11 cellular contexts compared by ENCODE assay signal in genomic region chr9:136664799-136665082, GRCh38. TPM values are rescaled to one million over a fixed set of nuclear protein-coding genes. Genes with fewer than 3 reads are reported as not detected.
A peak's percentile ranks its signal among the peaks of the same experiment; 100 is the strongest.
DNase-seq lines count a peak whose midpoint lies in the region; ATAC-seq and TF ChIP-seq lines count a peak whose summit lies in the region.
"Had no signal": no experiment of that assay in that cellular context is flagged by ENCODE, and none has a peak within 500 bp of the region (broad histone marks: within the 10 kb centered on the region; RNA-seq: fewer than 3 reads in every experiment).

No MANE protein-coding gene starts in this region.

- BruUV-seq in MCF 10A (replicated peaks; lab: Mats Ljungman, UMichigan) (no TSS peak), mammary epithelial cell (replicated peaks; lab: Mats Ljungman, UMichigan) (no TSS peak)

- no peak for TF ChIP-seq CTCF in MCF 10A (IDR thresholded peaks at IDR 0.05; ENCODE audit: unreplicated experiment)
- no peak for TF ChIP-seq CTCF in mammary epithelial cell (conservative IDR thresholded peaks at IDR 0.05 in 1 of 2, IDR thresholded peaks at IDR 0.05 in 1 of 2; ENCODE audit: extremely low read depth in 1 of 2, insufficient read depth in 1 of 2, low read depth in 1 of 2, low read length in 2 of 2)
- no peak for TF ChIP-seq CTCF in upper lobe of left lung (IDR thresholded peaks at IDR 0.05)

- H3K4me2 ChIP-seq in mammary epithelial cell (ENCODE audit: insufficient read depth, low read depth, low read length), result no peak overlapping the region

- peak overlapping the region; percentile 62 for H3K4me3 Mint-ChIP-seq in MCF 10A (ENCODE audit: unreplicated experiment)
- H3K4me3 Mint-ChIP-seq in naive thymus-derived CD8-positive, alpha-beta T cell, result peak overlapping the region in 9 of 10 donors; percentile 56 to 86 (median 74)

- no peak overlapping the region for H3K4me3 ChIP-seq in mammary epithelial cell (replicated peaks in 1 of 3; ENCODE audit: insufficient read depth in 1 of 3, low read depth in 2 of 3, low read length in 3 of 3)
- H3K4me3 ChIP-seq in upper lobe of left lung, result peak overlapping the region; percentile 52 to 65 (median 62)

- DNase-seq in MCF 10A (ENCODE audit: unreplicated experiment) (no peak), mammary epithelial cell (no peak), upper lobe of left lung (no peak), mucosa of gallbladder (ENCODE audit: low spot score) (no peak), AML-193 (lab: John Stamatoyannopoulos, UW) (no peak), NCI-H748 (lab: John Stamatoyannopoulos, UW; ENCODE audit: unreplicated experiment) (no peak)
- DNase-seq in naive thymus-derived CD8-positive, alpha-beta T cell, result no peak
- DNase-seq: activated gamma-delta T cell, midbrain, NCI-H526 treated with DMSO at 0.1 percent for 48 hours had no signal

- H3K27ac ChIP-seq in mammary epithelial cell (ENCODE audit: insufficient read depth, low read depth, low read length) (no peak overlapping the region), cingulate gyrus (ENCODE audit: low read depth, low read length) (peak overlapping the region; percentile 39), upper lobe of left lung (peak overlapping the region; percentile 91 to 96 (median 92))

- H3K9ac ChIP-seq in mammary epithelial cell (ENCODE audit: insufficient read depth, low read length), result no peak overlapping the region

- H3K4me1 Mint-ChIP-seq in MCF 10A (ENCODE audit: insufficient read depth, unreplicated experiment), result no peaks in the 10 kb centered on the region
- H3K4me1 Mint-ChIP-seq in naive thymus-derived CD8-positive, alpha-beta T cell, result peaks cover 3 to 13% (median 8%) of the 10 kb centered on the region in 4 donors

- POLR2A ChIA-PET in MCF 10A (lab: Yijun Ruan, JAX), result no interaction called here
- POLR2A ChIA-PET in naive thymus-derived CD8-positive, alpha-beta T cell (lab: Charles Lee), result interaction anchor here (0.5 kb wide), 1 partner anchor 37 kb away, joined by 3 read pairs; no protein-coding TSS in a partner anchor

- 99% methylated on average over 14 of the region's 14 CpGs for WGBS in mammary epithelial cell (ENCODE audit: low coverage, missing lambda C conversion rate)
- WGBS in upper lobe of left lung, 2 donors, result 73% methylated on average over 14 of the region's 14 CpGs; no CpG with 5 or more reads in 1 of the 2 donors

- H3K9me3 ChIP-seq in mammary epithelial cell (replicated peaks; ENCODE audit: insufficient read depth, low read length) (no peaks in the 10 kb centered on the region), upper lobe of left lung (no peaks in the 10 kb centered on the region)

- H3K9me3 Mint-ChIP-seq in MCF 10A (ENCODE audit: unreplicated experiment), result no peaks in the 10 kb centered on the region
- H3K9me3 Mint-ChIP-seq in naive thymus-derived CD8-positive, alpha-beta T cell, result no peaks in the 10 kb centered on the region

- in situ Hi-C loops in mammary epithelial cell (cut with MboI; ENCODE audit: low sequenced_read_pairs in 2 of 2), result no loop called here

- TF ChIP-seq EP300 in upper lobe of left lung (IDR thresholded peaks at IDR 0.05), result no peak

- CTCF ChIA-PET in MCF 10A (lab: Yijun Ruan, JAX) (interaction anchor here (0.8 to 1.1 kb wide), 2 partner anchors 9 to 30 kb away, joined by 3 to 4 read pairs; no protein-coding TSS in a partner anchor), mammary epithelial cell (lab: Charles Lee; ENCODE audit: low non-redundant PET) (no interaction called here)

- dilution Hi-C loops in mammary epithelial cell (cut with HindIII; ENCODE audit: low sequenced_read_pairs), result no loop called here

- no peak overlapping the region for H3K27ac Mint-ChIP-seq in MCF 10A (ENCODE audit: low read depth, unreplicated experiment)
- peak overlapping the region in 1 of 10 donors; percentile 40 for H3K27ac Mint-ChIP-seq in naive thymus-derived CD8-positive, alpha-beta T cell

- intact Hi-C loops in MCF 10A (cut with micrococcal nuclease), result no loop called here
- intact Hi-C loops in mammary epithelial cell (cut with micrococcal nuclease), result no loop called here

- H3K79me2 ChIP-seq in mammary epithelial cell (ENCODE audit: insufficient read depth, low read length), result no peaks in the 10 kb centered on the region

- TF ChIP-seq POLR2A in upper lobe of left lung (IDR thresholded peaks at IDR 0.05), result no peak

- H3K27me3 Mint-ChIP-seq in MCF 10A (ENCODE audit: insufficient read depth, unreplicated experiment), result no peaks in the 10 kb centered on the region
- peaks cover 0 to 19% (median 3%) of the 10 kb centered on the region in 5 donors for H3K27me3 Mint-ChIP-seq in naive thymus-derived CD8-positive, alpha-beta T cell

- H4K20me1 ChIP-seq in mammary epithelial cell (ENCODE audit: insufficient read depth, low read length), result no peaks in the 10 kb centered on the region

- peaks cover 6% of the 10 kb centered on the region for H3K4me1 ChIP-seq in mammary epithelial cell (ENCODE audit: insufficient read depth, low read length)
- H3K4me1 ChIP-seq in upper lobe of left lung, result peaks cover 8 to 30% (median 20%) of the 10 kb centered on the region in 4 donors

- H3K27me3 ChIP-seq in mammary epithelial cell (ENCODE audit: insufficient read depth, low read length) (no peaks in the 10 kb centered on the region), upper lobe of left lung (peaks cover 0 to 17% (median 9%) of the 10 kb centered on the region in 4 donors)

- no peaks in the 10 kb centered on the region for H3K36me3 ChIP-seq in mammary epithelial cell (ENCODE audit: insufficient read depth, low read length)
- H3K36me3 ChIP-seq in upper lobe of left lung, result peaks cover 0 to 57% (median 27%) of the 10 kb centered on the region in 4 donors

- no peak for ATAC-seq in naive thymus-derived CD8-positive, alpha-beta T cell
- ATAC-seq in upper lobe of left lung (ENCODE audit: low FRiP score in 2 of 2), result no peak

- H3K36me3 Mint-ChIP-seq in MCF 10A (ENCODE audit: insufficient read depth, unreplicated experiment), result peaks cover 2% of the 10 kb centered on the region
- no peaks in the 10 kb centered on the region for H3K36me3 Mint-ChIP-seq in naive thymus-derived CD8-positive, alpha-beta T cell

- no peak overlapping the region for H2AFZ ChIP-seq in mammary epithelial cell (ENCODE audit: low read depth, low read length)

RNA-seq across cellular contexts. Expression of gene EGFL7, which starts 2.0 kb away (rescaled TPM):
- total RNA-seq in MCF 10A (2022) (3.9 and 4.3 TPM in 2 replicates), mammary epithelial cell (1 to 10 TPM; 2.8 to 8.2 TPM), upper lobe of left lung (100 to 1,000 TPM in 5 of 6 donors, 10 to 100 TPM in 1; 77.9 to 321 (median 165) TPM), mucosa of gallbladder (62.2 TPM)
- 8.7 TPM for polyA plus RNA-seq in mammary epithelial cell
- 1.9 TPM for polyA minus RNA-seq in mammary epithelial cell
- 1 to 10 TPM in 1 of 2 experiments, under 1 TPM in 1; 0.36 to 1.2 TPM for total RNA-seq in naive thymus-derived CD8-positive, alpha-beta T cell
- under 1 TPM in 2 of 3 donors, not detected in 1; 0.48 to 0.70 TPM for polyA plus RNA-seq in naive thymus-derived CD8-positive, alpha-beta T cell

RNA-seq across cellular contexts. Expression of gene AGPAT2, which starts 22.5 kb away (rescaled TPM):
- 30.4 and 33.3 TPM in 2 replicates for total RNA-seq in MCF 10A (2022)
- 10 to 100 TPM; 37.3 to 49.6 TPM for total RNA-seq in mammary epithelial cell
- polyA plus RNA-seq in mammary epithelial cell, result 42.3 TPM
- 74.1 TPM for polyA minus RNA-seq in mammary epithelial cell
- total RNA-seq in naive thymus-derived CD8-positive, alpha-beta T cell, result 1 to 10 TPM; 3.0 to 5.8 TPM
- 10 to 100 TPM; 10.7 to 24.8 (median 14.6) TPM for polyA plus RNA-seq in naive thymus-derived CD8-positive, alpha-beta T cell
- 100 to 1,000 TPM in 5 of 6 donors, 10 to 100 TPM in 1; 70.2 to 242 (median 140) TPM for total RNA-seq in upper lobe of left lung
- total RNA-seq in mucosa of gallbladder, result 81.7 TPM

RNA-seq across cellular contexts. Expression of gene DIPK1B, which starts 47.6 kb away (rescaled TPM):
- not detected in 2 replicates for total RNA-seq in MCF 10A (2022)
- under 1 TPM; 0.35 to 0.50 TPM for total RNA-seq in mammary epithelial cell
- polyA plus RNA-seq in mammary epithelial cell, result 0.33 TPM
- not detected for polyA minus RNA-seq in mammary epithelial cell
- 1 to 10 TPM in 1 of 2 experiments, under 1 TPM in 1; 0.58 to 1.1 TPM for total RNA-seq in naive thymus-derived CD8-positive, alpha-beta T cell
- polyA plus RNA-seq in naive thymus-derived CD8-positive, alpha-beta T cell, result under 1 TPM in 1 of 3 donors, not detected in 2; 0.07 TPM
- total RNA-seq in upper lobe of left lung, result 10 to 100 TPM in 5 of 6 donors, 1 to 10 TPM in 1; 9.7 to 24.1 (median 17.0) TPM
- total RNA-seq in mucosa of gallbladder, result 8.8 TPM

Comparison
In these comparisons a context has a peak if more than half of its experiments do, and no peak if none do; other contexts are left out.
1. H3K4me3 ChIP-seq: peak in upper lobe of left lung (4 of 4); none in mammary epithelial cell (0 of 3).